In the genomic region with DNA sequence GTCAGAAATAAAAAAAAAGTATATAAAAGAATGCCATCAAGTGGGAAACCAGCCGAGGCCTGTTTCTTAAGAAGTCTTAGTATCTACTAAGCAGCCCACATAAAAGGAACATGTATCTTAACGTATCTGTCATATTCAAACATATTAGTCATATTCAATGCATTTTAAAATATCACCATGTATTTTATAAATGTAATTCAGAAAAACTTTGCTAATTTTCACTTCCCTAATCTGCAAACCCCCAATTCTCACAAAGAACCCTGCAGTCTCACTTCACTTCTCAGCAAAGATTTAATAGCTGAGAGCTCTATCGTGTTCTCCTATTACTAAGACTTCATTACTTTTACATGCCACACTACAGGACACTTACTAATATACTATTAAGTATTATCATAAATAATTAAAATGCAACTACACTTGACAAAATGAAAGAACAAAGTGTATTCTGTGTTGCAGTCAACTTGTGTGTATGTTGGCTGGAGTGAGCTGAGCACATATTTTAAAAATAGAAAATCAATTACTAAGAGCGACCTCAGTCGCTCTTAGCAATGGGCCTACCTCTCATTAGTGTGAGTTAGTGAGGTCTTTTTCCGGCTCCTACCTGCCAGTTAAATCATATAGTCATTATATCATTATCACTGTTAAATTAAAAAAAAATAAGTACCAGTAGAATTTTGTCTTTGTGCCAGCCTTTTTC, we compare ENCODE assay signal across 12 cellular contexts.
DNase-seq lines count a peak whose midpoint lies in the region; ATAC-seq and TF ChIP-seq lines count a peak whose summit lies in the region.
"Had no signal": no experiment of that assay in that cellular context is flagged by ENCODE, and none has a peak within 500 bp of the region (broad histone marks: within the 10 kb centered on the region; RNA-seq: fewer than 3 reads in every experiment).

No MANE protein-coding gene starts in this region.

- no peaks in the 10 kb centered on the region for H3K23me2 ChIP-seq in H9 (ENCODE audit: insufficient read length, low read depth, low read length, poor library complexity, severe bottlenecking)

- H3K9me3 ChIP-seq in H9 (ENCODE audit: control insufficient read depth, low read depth, low read length) = no peaks in the 10 kb centered on the region

- ATAC-seq in GM19025 (IDR thresholded peaks at IDR 0.05; ENCODE audit: low read depth, unreplicated experiment) (peak; percentile 69), HG02571 (IDR thresholded peaks at IDR 0.05; ENCODE audit: unreplicated experiment) (peak; percentile 78), HG03378 (IDR thresholded peaks at IDR 0.05; ENCODE audit: unreplicated experiment) (peak; percentile 86), naive B cell (ENCODE audit: low read depth in 2 of 2) (peak; percentile 95 to 97)

- H4K5ac ChIP-seq in H9 (ENCODE audit: insufficient read length, low read depth, low read length) = no peak overlapping the region

- peaks cover 13 to 27% (median 18%) of the 10 kb centered on the region in 3 donors for H3K4me1 Mint-ChIP-seq in naive B cell
- peaks cover 4% of the 10 kb centered on the region in 2 experiments for H3K4me1 Mint-ChIP-seq in H9

- H3T11ph ChIP-seq in H9 (ENCODE audit: low read length) = no peak overlapping the region

- H3K9ac ChIP-seq in H9 (ENCODE audit: extremely low read depth, insufficient read length, low read length) = no peak overlapping the region

- H3K4me2 ChIP-seq in H9 (ENCODE audit: insufficient read depth, insufficient read length, low read length) = no peak overlapping the region

- TF ChIP-seq CTCF in H9 (conservative IDR thresholded peaks at IDR 0.05) (no peak), RWPE1 (conservative IDR thresholded peaks at IDR 0.05; ENCODE audit: low read depth) (no peak)

- H3K18ac ChIP-seq in H9 (ENCODE audit: insufficient read length, low read depth, low read length) = no peak overlapping the region

- no peak overlapping the region for H2AK5ac ChIP-seq in H9 (ENCODE audit: insufficient read length, low read length)

- H3K4me3 Mint-ChIP-seq in naive B cell (peak overlapping the region in 1 of 8 donors; percentile 43), H9 (no peak overlapping the region)
- H3K4me3 Mint-ChIP-seq: activated T-cell treated with anti-CD3 and anti-CD28 coated beads, Interleukin-2, amount 50 U/mL, for 24 hours; T-helper 2 cell treated with Interferon-gamma antibody and Interleukin-4, amounts not matched to agents 5 μg/mL and 100 μg/mL, for 36 hours had no signal

- POLR2A ChIA-PET in RWPE1 (lab: Yijun Ruan, JAX; ENCODE audit: low non-redundant PET) = no interaction called here

- no peak overlapping the region for H2BK15ac ChIP-seq in H9 (ENCODE audit: low read depth, low read length)

- H4K8ac ChIP-seq in H9 (replicated peaks; ENCODE audit: insufficient read length, low read depth, low read length) = no peak overlapping the region

- H2AFZ ChIP-seq in H9 (ENCODE audit: low read length) = no peak overlapping the region

- no peak overlapping the region for H2BK5ac ChIP-seq in H9 (ENCODE audit: insufficient read length, low read length)

- H2BK120ac ChIP-seq in H9 (ENCODE audit: low read depth, low read length, poor library complexity, severe bottlenecking) = no peak overlapping the region

- no peaks in the 10 kb centered on the region for H3K79me2 ChIP-seq in H9 (ENCODE audit: insufficient read depth, low read length)

- H4K91ac ChIP-seq in H9 (ENCODE audit: insufficient read length, low read depth, low read length) = no peak overlapping the region

- no peaks in the 10 kb centered on the region for H3K27me3 ChIP-seq in H9 (ENCODE audit: insufficient read depth, low read length)

- H2BK12ac ChIP-seq in H9 (ENCODE audit: insufficient read length, low read depth, low read length) = no peak overlapping the region

- no peak overlapping the region for H3K4ac ChIP-seq in H9 (ENCODE audit: low read depth, low read length)

- H3K27me3 Mint-ChIP-seq in naive B cell (peaks cover 0 to 3% (median 0%) of the 10 kb centered on the region in 3 donors), H9 (ENCODE audit: low read depth) (peaks cover 1% of the 10 kb centered on the region; the same call in 1 of the 2 replicates)

- H4K20me1 ChIP-seq in H9 (ENCODE audit: control insufficient read depth, insufficient read depth, insufficient read length) = no peaks in the 10 kb centered on the region

- peak; percentile 31 for DNase-seq in naive B cell
- DNase-seq in activated naive CD4-positive, alpha-beta T cell (lab: John Stamatoyannopoulos, UW) = no peak
- DNase-seq in H9 = no peak
- no peak for DNase-seq in G401 (ENCODE audit: low spot score)
- DNase-seq in RWPE1 (ENCODE audit: low spot score) = no peak
- DNase-seq: activated T-cell treated with anti-CD3 and anti-CD28 coated beads, Interleukin-2, amount 50 U/mL, for 24 hours; GOT3; NCI-H524 treated with DMSO at 0.1 percent for 48 hours had no signal

- no peak overlapping the region for H3K23ac ChIP-seq in H9 (ENCODE audit: insufficient read length, low read depth, low read length)

- no peak overlapping the region for H3K14ac ChIP-seq in H9 (ENCODE audit: insufficient read depth, low read length)

- H2BK20ac ChIP-seq in H9 (ENCODE audit: low read depth, low read length, poor library complexity, severe bottlenecking) = no peak overlapping the region

- H3K79me1 ChIP-seq in H9 (ENCODE audit: insufficient read depth, low read depth, low read length, poor library complexity, severe bottlenecking) = no peaks in the 10 kb centered on the region

- in situ Hi-C loops in G401 (cut with HindIII; ENCODE audit: low sequenced_read_pairs) = no loop called here

- H3K9me3 Mint-ChIP-seq in naive B cell (peaks cover 0 to 4% (median 0%) of the 10 kb centered on the region in 7 donors), H9 (peaks cover 5% of the 10 kb centered on the region in 2 experiments; a peak in 4 of 5 replicates)
- H3K9me3 Mint-ChIP-seq: activated T-cell treated with anti-CD3 and anti-CD28 coated beads, Interleukin-2, amount 50 U/mL, for 24 hours; T-helper 2 cell treated with Interferon-gamma antibody and Interleukin-4, amounts not matched to agents 5 μg/mL and 100 μg/mL, for 36 hours had no signal

- H3K27ac ChIP-seq in H9 (ENCODE audit: insufficient read length, low read depth, low read length) = no peak overlapping the region
- H3K27ac ChIP-seq in RWPE1 = no peak overlapping the region

- H3K36me3 Mint-ChIP-seq in naive B cell = no peaks in the 10 kb centered on the region
- peaks cover 0 to 4% (median 4%) of the 10 kb centered on the region in 3 experiments; a peak in 2 of 7 replicates for H3K36me3 Mint-ChIP-seq in H9 (ENCODE audit: insufficient read depth in 1 of 3, low read depth in 3 of 3)

- H3K56ac ChIP-seq in H9 (ENCODE audit: insufficient read length, low read depth, low read length) = no peak overlapping the region

- no CpG with 5 or more reads among the region's 6 CpGs for WGBS in H9 (ENCODE audit: extremely low coverage, insufficient read length, low lambda C conversion rate)

- CTCF ChIA-PET in RWPE1 (lab: Yijun Ruan, JAX) = no interaction called here

- no peaks in the 10 kb centered on the region for H3K4me1 ChIP-seq in H9 (ENCODE audit: insufficient read depth, low read length)

- H3K27ac Mint-ChIP-seq in naive B cell (no peak overlapping the region), H9 (no peak overlapping the region; a peak in 1 of 7 replicates)
- H3K27ac Mint-ChIP-seq: activated T-cell treated with anti-CD3 and anti-CD28 coated beads, Interleukin-2, amount 50 U/mL, for 24 hours; T-helper 2 cell treated with Interferon-gamma antibody and Interleukin-4, amounts not matched to agents 5 μg/mL and 100 μg/mL, for 36 hours had no signal
